Comparison of ENCODE assay signal across 8 cellular contexts in genomic region chr17:81119223-81120148, GRCh38. TPM values are rescaled to one million over a fixed set of nuclear protein-coding genes. Genes with fewer than 3 reads are reported as not detected.
A peak's percentile ranks its signal among the peaks of the same experiment; 100 is the strongest.
DNase-seq lines count a peak whose midpoint lies in the region; ATAC-seq and FAIRE-seq lines count a peak whose summit lies in the region.

No MANE protein-coding gene starts in this region.

- no peak overlapping the region for H3K27ac Mint-ChIP-seq in activated CD8-positive, alpha-beta memory T cell treated with anti-CD3 and anti-CD28 coated beads, Interleukin-2, amount 10 ng/mL, durations not matched to agents 7 days and 5 days
- H3K27ac Mint-ChIP-seq in effector memory CD8-positive, alpha-beta T cell, result peak overlapping the region; percentile 75 to 91

- in situ Hi-C loops in GM23248 (cut with MboI), result no loop called here

- peak; percentile 72 for ATAC-seq in activated CD8-positive, alpha-beta memory T cell treated with anti-CD3 and anti-CD28 coated beads, Interleukin-2, amount 10 ng/mL, durations not matched to agents 7 days and 5 days
- ATAC-seq in effector memory CD8-positive, alpha-beta T cell (replicated peaks), result peak; percentile 78
- no peak for ATAC-seq in GM18511 (IDR thresholded peaks at IDR 0.05; ENCODE audit: unreplicated experiment)

- H2AFZ ChIP-seq in GM23248, result no peak overlapping the region

- H3K4me1 ChIP-seq in GM23248 (ENCODE audit: insufficient read depth), result no peaks in the 10 kb centered on the region

- no peaks in the 10 kb centered on the region for H4K20me1 ChIP-seq in GM23248 (ENCODE audit: insufficient read depth)

- H3K27me3 ChIP-seq in GM23248 (replicated peaks; ENCODE audit: insufficient read depth), result peaks cover 7% of the 10 kb centered on the region

- peaks cover 1% of the 10 kb centered on the region for H3K4me1 Mint-ChIP-seq in activated CD8-positive, alpha-beta memory T cell treated with anti-CD3 and anti-CD28 coated beads, Interleukin-2, amount 10 ng/mL, durations not matched to agents 7 days and 5 days
- H3K4me1 Mint-ChIP-seq in effector memory CD8-positive, alpha-beta T cell (ENCODE audit: low read depth in 2 of 2), result peaks cover 0 to 6% of the 10 kb centered on the region in 2 donors

- H3K4me2 ChIP-seq in GM23248 (ENCODE audit: unreplicated experiment), result peak overlapping the region; percentile 3

- 20 to 31% methylated on average over 51 to 77 of the region's 89 CpGs for WGBS in GM23248 (ENCODE audit: low coverage in 1 of 2, low lambda C conversion rate in 2 of 2, missing lambda C conversion rate in 2 of 2), 2 experiments

- no peaks in the 10 kb centered on the region for H3K9me3 Mint-ChIP-seq in activated CD8-positive, alpha-beta memory T cell treated with anti-CD3 and anti-CD28 coated beads, Interleukin-2, amount 10 ng/mL, durations not matched to agents 7 days and 5 days (ENCODE audit: low read depth)
- no peaks in the 10 kb centered on the region for H3K9me3 Mint-ChIP-seq in effector memory CD8-positive, alpha-beta T cell

- H3K27me3 Mint-ChIP-seq in activated CD8-positive, alpha-beta memory T cell treated with anti-CD3 and anti-CD28 coated beads, Interleukin-2, amount 10 ng/mL, durations not matched to agents 7 days and 5 days, result peaks cover 3% of the 10 kb centered on the region
- H3K27me3 Mint-ChIP-seq in effector memory CD8-positive, alpha-beta T cell, result peaks cover 0 to 6% of the 10 kb centered on the region in 2 donors

- DNase-seq in GM23248 (peak; percentile 94), NCI-H510A (lab: John Stamatoyannopoulos, UW) (peak; percentile 64), lung microvascular endothelial cell (ENCODE audit: low read depth in 2 of 2) (peak; percentile 96 to 98)
- peak; percentile 91 for DNase-seq in activated CD8-positive, alpha-beta memory T cell treated with anti-CD3 and anti-CD28 coated beads, Interleukin-2, amount 10 ng/mL, durations not matched to agents 7 days and 5 days
- peak; percentile 80 to 85 (median 81) for DNase-seq in effector memory CD8-positive, alpha-beta T cell
- peak; percentile 51 for DNase-seq in stimulated activated CD8-positive, alpha-beta memory T cell treated with anti-CD3 and anti-CD28 coated beads, Interleukin-12 subunit alpha, Interleukin-12 subunit beta, amount 100 ng/mL, for 24 hours (ENCODE audit: extremely low read depth)

- H3K36me3 ChIP-seq in GM23248 (ENCODE audit: low read depth), result no peaks in the 10 kb centered on the region

- no peaks in the 10 kb centered on the region for H3K79me2 ChIP-seq in GM23248 (ENCODE audit: insufficient read depth)

- no peaks in the 10 kb centered on the region for H3K9me3 ChIP-seq in GM23248 (ENCODE audit: low read depth)

- peak overlapping the region; percentile 37 for H3K9ac ChIP-seq in GM23248

- peak; percentile 84 for FAIRE-seq in A204.1 (lab: Jason Lieb, UNC)

- peak overlapping the region; percentile 38; the same call in 1 of the 2 replicates for H3K4me3 ChIP-seq in GM23248

- no peaks in the 10 kb centered on the region for H3F3A ChIP-seq in GM23248 (ENCODE audit: insufficient read depth)

- no peak overlapping the region for H3K27ac ChIP-seq in GM23248

- CTCF ChIA-PET in activated CD8-positive, alpha-beta memory T cell treated with anti-CD3 and anti-CD28 coated beads, Interleukin-2, amount 10 ng/mL, durations not matched to agents 7 days and 5 days (lab: Charles Lee), result no interaction called here

- H3K4me3 Mint-ChIP-seq in activated CD8-positive, alpha-beta memory T cell treated with anti-CD3 and anti-CD28 coated beads, Interleukin-2, amount 10 ng/mL, durations not matched to agents 7 days and 5 days, result peak overlapping the region; percentile 32
- H3K4me3 Mint-ChIP-seq in effector memory CD8-positive, alpha-beta T cell, result peak overlapping the region; percentile 60 to 67

- H3K36me3 Mint-ChIP-seq in activated CD8-positive, alpha-beta memory T cell treated with anti-CD3 and anti-CD28 coated beads, Interleukin-2, amount 10 ng/mL, durations not matched to agents 7 days and 5 days, result no peaks in the 10 kb centered on the region
- peaks cover 8% of the 10 kb centered on the region for H3K36me3 Mint-ChIP-seq in effector memory CD8-positive, alpha-beta T cell (ENCODE audit: insufficient read depth)

- H3K9me2 ChIP-seq in GM23248 (ENCODE audit: insufficient read depth), result no peaks in the 10 kb centered on the region

RNA-seq across cellular contexts. Expression of gene PVALEF, which starts 45.8 kb away (rescaled TPM):
- not detected in 2 replicates for total RNA-seq in GM23248 (2014; rRNA removed; shearing (Covaris generic))
- polyA plus RNA-seq in GM23248 (2016; fragmentation: Nextera tagmentation; extraction: Ambion mirVana), result not detected in 2 replicates
- total RNA-seq in activated CD8-positive, alpha-beta memory T cell treated with anti-CD3 and anti-CD28 coated beads, Interleukin-2, amount 10 ng/mL, durations not matched to agents 7 days and 5 days, result not detected
- total RNA-seq in lung microvascular endothelial cell, result not detected in 2 replicates

RNA-seq across cellular contexts. Expression of gene AATK, which starts 46.5 kb away (rescaled TPM):
- total RNA-seq in GM23248 (2014; rRNA removed; shearing (Covaris generic)), result 1.6 and 4.0 TPM in 2 replicates
- 0.18 and 0.25 TPM in 2 replicates for polyA plus RNA-seq in GM23248 (2016; fragmentation: Nextera tagmentation; extraction: Ambion mirVana)
- total RNA-seq in activated CD8-positive, alpha-beta memory T cell treated with anti-CD3 and anti-CD28 coated beads, Interleukin-2, amount 10 ng/mL, durations not matched to agents 7 days and 5 days, result under 1 TPM; 0.06 to 0.26 TPM
- total RNA-seq in lung microvascular endothelial cell, result 0.99 and 1.5 TPM in 2 replicates
